In the genomic region with DNA sequence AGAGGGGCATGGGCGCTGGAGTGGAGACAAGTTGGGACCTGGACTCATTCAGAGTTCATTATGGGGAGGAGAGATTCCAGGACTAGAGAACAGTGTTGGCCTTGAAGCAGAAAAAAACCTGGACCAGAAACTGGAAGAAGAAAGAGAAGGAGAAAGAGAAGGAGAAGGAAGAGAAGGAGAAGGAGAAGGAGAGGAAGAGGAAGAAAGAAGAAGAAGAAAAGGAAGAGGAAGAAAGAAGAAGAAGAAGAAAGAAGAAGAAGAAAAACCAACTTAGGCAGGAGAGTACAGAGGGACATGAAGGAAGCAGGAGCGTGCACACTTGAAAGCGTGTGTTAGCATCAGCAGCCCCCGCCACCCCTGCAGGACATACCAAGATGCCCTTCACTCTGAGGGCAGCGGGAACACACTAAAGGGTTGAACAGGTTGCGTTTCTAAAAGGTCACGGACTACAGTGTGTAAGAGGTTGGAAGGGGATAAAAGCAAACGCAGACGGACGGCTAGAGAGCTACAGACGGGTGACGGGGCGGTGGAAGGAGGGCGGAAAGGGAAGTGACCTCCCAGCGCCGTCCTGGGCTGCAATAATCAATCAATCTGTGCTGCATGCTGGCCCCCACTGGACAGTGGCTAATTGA, we compare ENCODE assay signal across 9 cellular contexts.
A peak's percentile ranks its signal among the peaks of the same experiment; 100 is the strongest.
DNase-seq lines count a peak whose midpoint lies in the region; ATAC-seq and TF ChIP-seq lines count a peak whose summit lies in the region.
"Had no signal": no experiment of that assay in that cellular context is flagged by ENCODE, and none has a peak within 500 bp of the region (broad histone marks: within the 10 kb centered on the region; RNA-seq: fewer than 3 reads in every experiment).

No MANE protein-coding gene starts in this region.

- TF ChIP-seq CTCF in GM23338 (conservative IDR thresholded peaks at IDR 0.05; ENCODE audit: low read depth in 2 of 2): no peak
- no peak for TF ChIP-seq CTCF in LNCaP clone FGC (IDR thresholded peaks at IDR 0.05; ENCODE audit: control insufficient read depth, extremely low read depth, insufficient read depth)

- peaks cover 20% of the 10 kb centered on the region for H3K9me3 Mint-ChIP-seq in GM23338

- no peak overlapping the region for H3K27ac ChIP-seq in GM23338 (ENCODE audit: low read depth)
- H3K27ac ChIP-seq in skeletal muscle tissue (ENCODE audit: low read depth, low read length): no peak overlapping the region

- H4K20me1 ChIP-seq in GM23338 (replicated peaks; ENCODE audit: insufficient read depth): no peaks in the 10 kb centered on the region

- peaks cover 14% of the 10 kb centered on the region for H3K36me3 Mint-ChIP-seq in GM23338 (ENCODE audit: low read depth)

- H3K27me3 ChIP-seq in GM23338 (ENCODE audit: insufficient read depth) (peaks cover 30% of the 10 kb centered on the region), skeletal muscle tissue (ENCODE audit: control insufficient read depth in 3 of 3, insufficient read depth in 3 of 3, low read length in 3 of 3) (peaks cover 17 to 28% (median 28%) of the 10 kb centered on the region in 3 donors)

- H2AFZ ChIP-seq in GM23338: peak overlapping the region; percentile 97

- H3K79me2 ChIP-seq in GM23338 (replicated peaks; ENCODE audit: insufficient read depth): no peaks in the 10 kb centered on the region

- H3K27me3 Mint-ChIP-seq in GM23338 (ENCODE audit: insufficient read depth, low read depth, poor library complexity): peaks cover 32% of the 10 kb centered on the region

- no peak overlapping the region for H3K27ac Mint-ChIP-seq in GM23338

- ATAC-seq in GM23338: peak; percentile 29
- no peak for ATAC-seq in HG02840 (IDR thresholded peaks at IDR 0.05; ENCODE audit: low FRiP score, unreplicated experiment)

- 0 out of 2 replicates have a peak, but pooled peaks cover 3% of the 10 kb centered on the region for H3F3A ChIP-seq in GM23338 (replicated peaks; ENCODE audit: low read depth)

- H3K9ac ChIP-seq in skeletal muscle tissue (ENCODE audit: low read depth in 1 of 3, low read length in 3 of 3): no peak overlapping the region

- peaks cover 4% of the 10 kb centered on the region for H3K9me2 ChIP-seq in GM23338 (ENCODE audit: insufficient read depth)

- DNase-seq in GM23338 (ENCODE audit: low spot score) (no peak), LNCaP clone FGC (ENCODE audit: low read depth) (no peak), globus pallidus (ENCODE audit: low spot score) (peak; percentile 1), SW 1271 (lab: John Stamatoyannopoulos, UW) (no peak), HK-2 (ENCODE audit: unreplicated experiment) (no peak), dermis blood vessel endothelial cell (no peak)

- H3K4me3 Mint-ChIP-seq in GM23338: peak overlapping the region; percentile 73
- H3K4me3 Mint-ChIP-seq: central memory CD8-positive, alpha-beta T cell had no signal

- H3K4me2 ChIP-seq in GM23338: peak overlapping the region; percentile 88

- peaks cover 22% of the 10 kb centered on the region for H3K4me1 Mint-ChIP-seq in GM23338
- H3K4me1 Mint-ChIP-seq: central memory CD8-positive, alpha-beta T cell had no signal

- H3K4me3 ChIP-seq in GM23338 (peak overlapping the region; percentile 62), LNCaP clone FGC (ENCODE audit: low read depth, low read length) (peak overlapping the region; percentile 48), skeletal muscle tissue (ENCODE audit: low read length in 3 of 3) (peak overlapping the region in 2 of 3 donors; percentile 36 to 41)

- peaks cover 13% of the 10 kb centered on the region for H3K4me1 ChIP-seq in GM23338 (ENCODE audit: insufficient read depth)
- H3K4me1 ChIP-seq in skeletal muscle tissue (ENCODE audit: control insufficient read depth in 3 of 3, insufficient read depth in 3 of 3, low read length in 3 of 3): peaks cover 0 to 3% (median 3%) of the 10 kb centered on the region in 3 donors

- H3K9me3 ChIP-seq in skeletal muscle tissue (ENCODE audit: control insufficient read depth in 3 of 3, low read length in 3 of 3): peaks cover 0 to 3% (median 0%) of the 10 kb centered on the region in 3 donors

- no peaks in the 10 kb centered on the region for H3K36me3 ChIP-seq in GM23338 (ENCODE audit: insufficient read depth)
- H3K36me3 ChIP-seq in skeletal muscle tissue (ENCODE audit: control insufficient read depth in 3 of 3, insufficient read depth in 3 of 3, low read length in 3 of 3): no peaks in the 10 kb centered on the region

TF ChIP-seq in GM23338, 12 proteins besides CTCF, POLR2A, EP300 and RAD21 (continues in another document):
- no peak for TF ChIP-seq ZNF331 (CRISPR knock-in tag; IDR thresholded peaks at IDR 0.05; ENCODE audit: low read depth)
- no peak for TF ChIP-seq EZH2 (IDR thresholded peaks at IDR 0.05; ENCODE audit: low read depth, unreplicated experiment)
- no peak for TF ChIP-seq ETS1 (IDR thresholded peaks at IDR 0.05)
- TF ChIP-seq, protein P1, sequence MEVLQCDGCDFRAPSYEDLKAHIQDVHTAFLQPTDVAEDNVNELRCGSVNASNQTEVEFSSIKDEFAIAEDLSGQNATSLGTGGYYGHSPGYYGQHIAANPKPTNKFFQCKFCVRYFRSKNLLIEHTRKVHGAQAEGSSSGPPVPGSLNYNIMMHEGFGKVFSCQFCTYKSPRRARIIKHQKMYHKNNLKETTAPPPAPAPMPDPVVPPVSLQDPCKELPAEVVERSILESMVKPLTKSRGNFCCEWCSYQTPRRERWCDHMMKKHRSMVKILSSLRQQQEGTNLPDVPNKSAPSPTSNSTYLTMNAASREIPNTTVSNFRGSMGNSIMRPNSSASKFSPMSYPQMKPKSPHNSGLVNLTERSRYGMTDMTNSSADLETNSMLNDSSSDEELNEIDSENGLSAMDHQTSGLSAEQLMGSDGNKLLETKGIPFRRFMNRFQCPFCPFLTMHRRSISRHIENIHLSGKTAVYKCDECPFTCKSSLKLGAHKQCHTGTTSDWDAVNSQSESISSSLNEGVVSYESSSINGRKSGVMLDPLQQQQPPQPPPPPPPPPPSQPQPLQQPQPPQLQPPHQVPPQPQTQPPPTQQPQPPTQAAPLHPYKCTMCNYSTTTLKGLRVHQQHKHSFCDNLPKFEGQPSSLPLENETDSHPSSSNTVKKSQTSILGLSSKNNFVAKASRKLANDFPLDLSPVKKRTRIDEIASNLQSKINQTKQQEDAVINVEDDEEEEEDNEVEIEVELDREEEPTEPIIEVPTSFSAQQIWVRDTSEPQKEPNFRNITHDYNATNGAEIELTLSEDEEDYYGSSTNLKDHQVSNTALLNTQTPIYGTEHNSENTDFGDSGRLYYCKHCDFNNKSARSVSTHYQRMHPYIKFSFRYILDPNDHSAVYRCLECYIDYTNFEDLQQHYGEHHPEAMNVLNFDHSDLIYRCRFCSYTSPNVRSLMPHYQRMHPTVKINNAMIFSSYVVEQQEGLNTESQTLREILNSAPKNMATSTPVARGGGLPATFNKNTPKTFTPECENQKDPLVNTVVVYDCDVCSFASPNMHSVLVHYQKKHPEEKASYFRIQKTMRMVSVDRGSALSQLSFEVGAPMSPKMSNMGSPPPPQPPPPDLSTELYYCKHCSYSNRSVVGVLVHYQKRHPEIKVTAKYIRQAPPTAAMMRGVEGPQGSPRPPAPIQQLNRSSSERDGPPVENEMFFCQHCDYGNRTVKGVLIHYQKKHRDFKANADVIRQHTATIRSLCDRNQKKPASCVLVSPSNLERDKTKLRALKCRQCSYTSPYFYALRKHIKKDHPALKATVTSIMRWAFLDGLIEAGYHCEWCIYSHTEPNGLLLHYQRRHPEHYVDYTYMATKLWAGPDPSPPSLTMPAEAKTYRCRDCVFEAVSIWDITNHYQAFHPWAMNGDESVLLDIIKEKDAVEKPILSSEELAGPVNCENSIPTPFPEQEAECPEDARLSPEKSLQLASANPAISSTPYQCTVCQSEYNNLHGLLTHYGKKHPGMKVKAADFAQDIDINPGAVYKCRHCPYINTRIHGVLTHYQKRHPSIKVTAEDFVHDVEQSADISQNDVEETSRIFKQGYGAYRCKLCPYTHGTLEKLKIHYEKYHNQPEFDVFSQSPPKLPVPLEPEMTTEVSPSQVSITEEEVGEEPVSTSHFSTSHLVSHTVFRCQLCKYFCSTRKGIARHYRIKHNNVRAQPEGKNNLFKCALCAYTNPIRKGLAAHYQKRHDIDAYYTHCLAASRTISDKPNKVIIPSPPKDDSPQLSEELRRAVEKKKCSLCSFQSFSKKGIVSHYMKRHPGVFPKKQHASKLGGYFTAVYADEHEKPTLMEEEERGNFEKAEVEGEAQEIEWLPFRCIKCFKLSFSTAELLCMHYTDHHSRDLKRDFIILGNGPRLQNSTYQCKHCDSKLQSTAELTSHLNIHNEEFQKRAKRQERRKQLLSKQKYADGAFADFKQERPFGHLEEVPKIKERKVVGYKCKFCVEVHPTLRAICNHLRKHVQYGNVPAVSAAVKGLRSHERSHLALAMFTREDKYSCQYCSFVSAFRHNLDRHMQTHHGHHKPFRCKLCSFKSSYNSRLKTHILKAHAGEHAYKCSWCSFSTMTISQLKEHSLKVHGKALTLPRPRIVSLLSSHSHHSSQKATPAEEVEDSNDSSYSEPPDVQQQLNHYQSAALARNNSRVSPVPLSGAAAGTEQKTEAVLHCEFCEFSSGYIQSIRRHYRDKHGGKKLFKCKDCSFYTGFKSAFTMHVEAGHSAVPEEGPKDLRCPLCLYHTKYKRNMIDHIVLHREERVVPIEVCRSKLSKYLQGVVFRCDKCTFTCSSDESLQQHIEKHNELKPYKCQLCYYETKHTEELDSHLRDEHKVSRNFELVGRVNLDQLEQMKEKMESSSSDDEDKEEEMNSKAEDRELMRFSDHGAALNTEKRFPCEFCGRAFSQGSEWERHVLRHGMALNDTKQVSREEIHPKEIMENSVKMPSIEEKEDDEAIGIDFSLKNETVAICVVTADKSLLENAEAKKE (CRISPR knock-in tag; IDR thresholded peaks at IDR 0.05): no peak
- no peak for TF ChIP-seq EZH2phosphoT487 (IDR thresholded peaks at IDR 0.05; ENCODE audit: unreplicated experiment)
- no peak for TF ChIP-seq POLR2AphosphoS5 (IDR thresholded peaks at IDR 0.05; ENCODE audit: low read depth)
- TF ChIP-seq STAT1 (IDR thresholded peaks at IDR 0.05; ENCODE audit: unreplicated experiment): no peak
- no peak for TF ChIP-seq NANOG (IDR thresholded peaks at IDR 0.05; ENCODE audit: borderline replicate concordance)
- TF ChIP-seq CREB1 (CRISPR knock-in tag; IDR thresholded peaks at IDR 0.05; ENCODE audit: low read depth): no peak
